In genomic region chr9:92438900-92439526, GRCh38 we compare ENCODE assay signal across 1 cellular context.
TF ChIP-seq lines count a peak whose summit lies in the region.

No MANE protein-coding gene starts in this region.

TF ChIP-seq in SK-N-SH treated with all-trans-retinoic acid at 6 μM for 48 hours, 23 proteins besides CTCF, POLR2A, EP300 and RAD21 (continued from another document):
- TF ChIP-seq CSRNP3 (CRISPR knock-in tag; IDR thresholded peaks at IDR 0.05) = no peak
- no peak for TF ChIP-seq PATZ1 (CRISPR knock-in tag; IDR thresholded peaks at IDR 0.05; ENCODE audit: borderline replicate concordance)
- no peak for TF ChIP-seq ZNF70 (CRISPR knock-in tag; IDR thresholded peaks at IDR 0.05)
- no peak for TF ChIP-seq BACH2 (CRISPR knock-in tag; IDR thresholded peaks at IDR 0.05; ENCODE audit: borderline replicate concordance)
- TF ChIP-seq, protein P1, sequence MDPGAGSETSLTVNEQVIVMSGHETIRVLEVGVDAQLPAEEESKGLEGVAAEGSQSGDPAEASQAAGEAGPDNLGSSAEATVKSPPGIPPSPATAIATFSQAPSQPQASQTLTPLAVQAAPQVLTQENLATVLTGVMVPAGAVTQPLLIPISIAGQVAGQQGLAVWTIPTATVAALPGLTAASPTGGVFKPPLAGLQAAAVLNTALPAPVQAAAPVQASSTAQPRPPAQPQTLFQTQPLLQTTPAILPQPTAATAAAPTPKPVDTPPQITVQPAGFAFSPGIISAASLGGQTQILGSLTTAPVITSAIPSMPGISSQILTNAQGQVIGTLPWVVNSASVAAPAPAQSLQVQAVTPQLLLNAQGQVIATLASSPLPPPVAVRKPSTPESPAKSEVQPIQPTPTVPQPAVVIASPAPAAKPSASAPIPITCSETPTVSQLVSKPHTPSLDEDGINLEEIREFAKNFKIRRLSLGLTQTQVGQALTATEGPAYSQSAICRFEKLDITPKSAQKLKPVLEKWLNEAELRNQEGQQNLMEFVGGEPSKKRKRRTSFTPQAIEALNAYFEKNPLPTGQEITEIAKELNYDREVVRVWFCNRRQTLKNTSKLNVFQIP (CRISPR knock-in tag; IDR thresholded peaks at IDR 0.05; ENCODE audit: borderline replicate concordance, low read depth) = no peak
- no peak for TF ChIP-seq PPARA (CRISPR knock-in tag; IDR thresholded peaks at IDR 0.05; ENCODE audit: borderline replicate concordance)
- TF ChIP-seq ARNTL (CRISPR knock-in tag; IDR thresholded peaks at IDR 0.05; ENCODE audit: borderline replicate concordance, low read depth) = no peak
